In the genomic region with DNA sequence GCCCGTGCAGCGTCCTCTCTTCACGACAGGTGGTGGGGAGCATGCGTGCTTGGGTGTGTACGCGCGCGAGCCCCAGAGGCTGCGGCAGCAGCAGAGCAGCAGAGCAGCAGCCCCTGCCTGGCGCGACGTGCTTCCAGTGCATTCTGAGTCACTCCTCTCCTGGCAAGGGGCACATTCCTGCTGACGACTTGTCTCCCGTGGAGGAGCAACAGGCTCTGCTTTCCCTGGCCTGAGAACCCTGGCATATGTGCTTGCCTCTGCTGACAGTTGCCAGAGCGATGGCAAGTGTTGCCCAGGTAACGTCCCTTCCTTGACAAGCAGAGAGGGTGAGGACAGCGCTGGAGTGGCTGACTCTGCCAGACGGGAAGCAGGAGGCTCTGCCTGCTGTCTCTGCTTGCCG, we compare ENCODE assay signal across 9 cellular contexts.
DNase-seq lines count a peak whose midpoint lies in the region; ATAC-seq, FAIRE-seq and TF ChIP-seq lines count a peak whose summit lies in the region.
"Had no signal": no experiment of that assay in that cellular context is flagged by ENCODE, and none has a peak within 500 bp of the region (broad histone marks: within the 10 kb centered on the region; RNA-seq: fewer than 3 reads in every experiment).

No MANE protein-coding gene starts in this region.

- 16 to 19% methylated on average over 19 of the region's 19 CpGs for WGBS in aorta, 2 donors

- no peaks in the 10 kb centered on the region for H3K9me3 ChIP-seq in kidney (ENCODE audit: control insufficient read depth in 1 of 2, low read length in 2 of 2)
- no peaks in the 10 kb centered on the region for H3K9me3 ChIP-seq in aorta (ENCODE audit: control insufficient read depth, low read length)

- TF ChIP-seq CTCF in astrocyte of the spinal cord (IDR thresholded peaks at IDR 0.05; ENCODE audit: low read depth, low read length) = no peak
- no peak for TF ChIP-seq CTCF in kidney (IDR thresholded peaks at IDR 0.05; ENCODE audit: borderline replicate concordance, extremely low read depth, insufficient read depth)

- in situ Hi-C loops in astrocyte of the spinal cord (cut with HindIII; ENCODE audit: low sequenced_read_pairs) = no loop called here

- no peak for FAIRE-seq in kidney (lab: Jason Lieb, UNC)
- FAIRE-seq: A204.1 had no signal

- no peaks in the 10 kb centered on the region for H3K27me3 ChIP-seq in aorta (ENCODE audit: control insufficient read depth in 1 of 2, insufficient read depth in 2 of 2, low read length in 1 of 2)

- peak; percentile 59 for ATAC-seq in aorta (ENCODE audit: low FRiP score)
- ATAC-seq in HG02571 (IDR thresholded peaks at IDR 0.05; ENCODE audit: unreplicated experiment) = no peak
- ATAC-seq in GM18505 (IDR thresholded peaks at IDR 0.05; ENCODE audit: unreplicated experiment) = no peak

- DNase-seq in NCI-H526 (lab: John Stamatoyannopoulos, UW) (peak; percentile 34 to 62), NCI-H526 treated with DMSO at 0.1 percent for 48 hours (lab: John Stamatoyannopoulos, UW) (no peak), astrocyte of the spinal cord (ENCODE audit: low read depth, low spot score) (peak; percentile 97), kidney (peak; percentile 84), aorta (peak in 1 of 2 donors; percentile 82)
- DNase-seq in activated naive CD4-positive, alpha-beta T cell (lab: John Stamatoyannopoulos, UW) = no peak

- intact Hi-C loops in kidney (cut with DNase I) (no loop called here), aorta (cut with DNase I) (no loop called here)

- no peak overlapping the region for H3K9ac ChIP-seq in kidney (ENCODE audit: low read length in 2 of 2)

- H3K36me3 ChIP-seq in kidney (ENCODE audit: control insufficient read depth in 1 of 2, insufficient read depth in 2 of 2, low read length in 2 of 2) (no peaks in the 10 kb centered on the region), aorta (ENCODE audit: control insufficient read depth in 1 of 2, insufficient read depth in 2 of 2, low read length in 1 of 2) (no peaks in the 10 kb centered on the region)

- no peak for TF ChIP-seq POLR2A in GM18505 (IDR thresholded peaks at IDR 0.05; ENCODE audit: borderline replicate concordance, extremely low read depth, insufficient read depth, insufficient read length)

- peaks cover 6 to 7% of the 10 kb centered on the region in 2 donors for H3K4me1 ChIP-seq in kidney (ENCODE audit: control insufficient read depth in 1 of 2, insufficient read depth in 1 of 2, low read depth in 1 of 2, low read length in 2 of 2)
- no peaks in the 10 kb centered on the region for H3K4me1 ChIP-seq in aorta (ENCODE audit: control insufficient read depth in 1 of 2, insufficient read depth in 2 of 2, low read length in 2 of 2)

- H3K4me3 ChIP-seq in astrocyte of the spinal cord (ENCODE audit: low read depth, low read length) (peak overlapping the region; percentile 15), kidney (ENCODE audit: low read length in 2 of 2) (no peak overlapping the region), aorta (ENCODE audit: low read length in 2 of 2) (no peak overlapping the region)

- H3K27ac ChIP-seq in kidney (ENCODE audit: low read depth in 2 of 2, low read length in 2 of 2) = no peak overlapping the region
- no peak overlapping the region for H3K27ac ChIP-seq in aorta (ENCODE audit: low read depth in 1 of 2, low read length in 2 of 2)

Comparison
In these comparisons a context has a peak if more than half of its experiments do, and no peak if none do; other contexts are left out.
1. DNase-seq: peak in NCI-H526 (2 of 2), astrocyte of the spinal cord (single experiment) and kidney (single experiment); none in NCI-H526 treated with DMSO at 0.1 percent for 48 hours (single experiment) and activated naive CD4-positive, alpha-beta T cell (0 of 4).